1 cellular context compared by ENCODE assay signal in genomic region chr9:77981332-77981731, GRCh38.
TF ChIP-seq lines count a peak whose summit lies in the region.

No MANE protein-coding gene starts in this region.

TF ChIP-seq in GM12878, 131 proteins besides CTCF, POLR2A, EP300 and RAD21 (continued from another document):
- TF ChIP-seq ZNF687 (IDR thresholded peaks at IDR 0.05) = peak; percentile 33; the same call in 1 of the 2 replicates
- 0 out of 2 replicates have a peak, but pooled peaks have one; percentile 35 for TF ChIP-seq NBN (IDR thresholded peaks at IDR 0.05)
- peak; percentile 20; the same call in 1 of the 2 replicates for TF ChIP-seq NR2F1 (conservative IDR thresholded peaks at IDR 0.05)
- peak; percentile 36; the same call in 1 of the 2 replicates for TF ChIP-seq MXI1 (IDR thresholded peaks at IDR 0.05; ENCODE audit: low read depth, low read length)
- no peak for TF ChIP-seq SUPT20H (IDR thresholded peaks at IDR 0.05; ENCODE audit: borderline replicate concordance, control insufficient read depth, low read depth, low read length)
- TF ChIP-seq RAD51 (IDR thresholded peaks at IDR 0.05) = peak; percentile 18; the same call in 1 of the 2 replicates
